ENCODE assay signal across 1 cellular context in genomic region chr1:54052470-54052933, GRCh38.
TF ChIP-seq lines count a peak whose summit lies in the region.

No MANE protein-coding gene starts in this region.

TF ChIP-seq in K562, 482 proteins besides CTCF, POLR2A, EP300 and RAD21 (continued from another document):
- no peak for TF ChIP-seq ZNF518B (CRISPR knock-in tag; IDR thresholded peaks at IDR 0.05)
- 0 out of 2 replicates have a peak, but pooled peaks have one; percentile 1 for TF ChIP-seq MAFF (IDR thresholded peaks at IDR 0.05; ENCODE audit: low read length)
- 0 out of 2 replicates have a peak, but pooled peaks have one; percentile 4 for TF ChIP-seq MTA2 (IDR thresholded peaks at IDR 0.05; ENCODE audit: low read depth)
- TF ChIP-seq PKNOX1 (IDR thresholded peaks at IDR 0.05): peak; percentile 82
- TF ChIP-seq NR4A1 (CRISPR knock-in tag; IDR thresholded peaks at IDR 0.05): no peak
- TF ChIP-seq NR4A1 (tag; IDR thresholded peaks at IDR 0.05): peak; percentile 32; the same call in 1 of the 2 replicates
- peak; percentile 73; the same call in 1 of the 2 replicates for TF ChIP-seq ZNF224 (CRISPR knock-in tag; IDR thresholded peaks at IDR 0.05)
- 0 out of 2 replicates have a peak, but pooled peaks have one; percentile 2 for TF ChIP-seq NFXL1 (CRISPR knock-in tag; IDR thresholded peaks at IDR 0.05)
- TF ChIP-seq RBM25 (IDR thresholded peaks at IDR 0.05; ENCODE audit: low read depth, low read length, severe bottlenecking): peak; percentile 8
- peak; percentile 54; the same call in 1 of the 2 replicates for TF ChIP-seq ETV1 (tag; conservative IDR thresholded peaks at IDR 0.05; ENCODE audit: low read depth)
- peak; percentile 14 for TF ChIP-seq CXXC5 (CRISPR knock-in tag; IDR thresholded peaks at IDR 0.05)
- peak; percentile 56; the same call in 1 of the 2 replicates for TF ChIP-seq NR2C2 (CRISPR knock-in tag; IDR thresholded peaks at IDR 0.05)
- no peak for TF ChIP-seq NR2C2 (tag; IDR thresholded peaks at IDR 0.05)
- TF ChIP-seq KAT7 (CRISPR knock-in tag; IDR thresholded peaks at IDR 0.05; ENCODE audit: borderline replicate concordance): 0 out of 2 replicates have a peak, but pooled peaks have one; percentile 30
- TF ChIP-seq ID3 (CRISPR knock-in tag; IDR thresholded peaks at IDR 0.05): no peak
- TF ChIP-seq ID3 (tag; IDR thresholded peaks at IDR 0.05): 0 out of 2 replicates have a peak, but pooled peaks have one; percentile 21
- 0 out of 2 replicates have a peak, but pooled peaks have one; percentile 68 for TF ChIP-seq ZNF609 (CRISPR knock-in tag; IDR thresholded peaks at IDR 0.05; ENCODE audit: borderline replicate concordance)
- no peak for TF ChIP-seq THAP7 (CRISPR knock-in tag; IDR thresholded peaks at IDR 0.05)
- TF ChIP-seq ZNF589 (CRISPR knock-in tag; IDR thresholded peaks at IDR 0.05; ENCODE audit: low read depth): no peak
- TF ChIP-seq POLR2B (IDR thresholded peaks at IDR 0.05; ENCODE audit: low read depth, partially characterized antibody): no peak
- TF ChIP-seq ZBTB7A (IDR thresholded peaks at IDR 0.05; ENCODE audit: borderline replicate concordance, control insufficient read depth, low read depth, low read length): 0 out of 2 replicates have a peak, but pooled peaks have one; percentile 9
- peak; percentile 89 for TF ChIP-seq NFYB (IDR thresholded peaks at IDR 0.05; ENCODE audit: extremely low read depth, insufficient read length)
- no peak for TF ChIP-seq ZNF280B (CRISPR knock-in tag; IDR thresholded peaks at IDR 0.05)
- TF ChIP-seq ELF4 (CRISPR knock-in tag; IDR thresholded peaks at IDR 0.05): peak; percentile 30; the same call in 1 of the 2 replicates
- peak; percentile 67 to 83 for TF ChIP-seq FOXK2 (conservative IDR thresholded peaks at IDR 0.05 in 1 of 2, IDR thresholded peaks at IDR 0.05 in 1 of 2; ENCODE audit: low read depth in 2 of 2)
- TF ChIP-seq RCOR1 (IDR thresholded peaks at IDR 0.05; ENCODE audit: borderline replicate concordance in 1 of 2, low read depth in 2 of 2, low read length in 2 of 2): 0 out of 4 replicates have a peak, but pooled peaks of 1 of the 2 experiments have one; percentile 32
- no peak for TF ChIP-seq NFE2L1 (tag; IDR thresholded peaks at IDR 0.05; ENCODE audit: borderline replicate concordance, low read depth)
